Comparison of ENCODE assay signal across 1 cellular context in the genomic region with DNA sequence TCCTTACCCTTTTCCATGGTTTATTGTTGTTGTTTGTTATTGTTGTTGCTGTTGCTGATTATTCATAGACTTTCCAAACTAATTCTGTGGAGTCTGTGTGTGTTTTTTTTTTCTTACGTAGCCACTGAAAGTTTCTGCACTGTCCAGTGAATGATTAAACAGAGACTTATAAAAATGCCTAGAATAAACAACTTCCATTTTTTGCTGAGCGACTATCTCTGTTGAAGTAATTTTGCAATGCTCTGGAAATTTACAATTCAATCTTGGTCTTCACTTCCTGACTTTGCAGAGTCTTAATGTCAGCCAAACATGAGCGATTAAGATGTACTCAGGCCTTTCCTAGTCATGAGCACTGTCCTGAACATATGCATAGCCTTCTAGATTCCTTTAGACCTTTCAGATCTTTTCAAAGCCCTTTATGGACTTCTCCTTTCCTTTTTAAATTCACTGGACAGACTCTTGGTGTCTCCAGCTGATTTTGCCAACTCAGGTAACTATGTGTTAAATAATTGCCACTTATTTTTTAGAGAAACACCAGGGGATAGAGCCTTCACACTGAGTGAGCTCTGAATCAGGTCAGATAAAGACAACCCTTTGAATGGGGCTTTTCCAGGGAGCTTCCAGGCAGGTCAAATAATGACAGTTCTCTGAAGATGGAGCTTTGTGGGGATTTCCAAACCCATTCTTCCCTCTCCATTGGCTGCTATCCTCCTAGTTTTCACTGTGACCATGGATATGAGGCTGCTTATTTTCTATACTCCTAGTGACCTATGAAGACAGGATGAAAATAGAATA.
TF ChIP-seq lines count a peak whose summit lies in the region.

No MANE protein-coding gene starts in this region.

TF ChIP-seq in H1, 55 proteins besides CTCF, POLR2A, EP300 and RAD21 (continued from another document):
- TF ChIP-seq, protein P1, sequence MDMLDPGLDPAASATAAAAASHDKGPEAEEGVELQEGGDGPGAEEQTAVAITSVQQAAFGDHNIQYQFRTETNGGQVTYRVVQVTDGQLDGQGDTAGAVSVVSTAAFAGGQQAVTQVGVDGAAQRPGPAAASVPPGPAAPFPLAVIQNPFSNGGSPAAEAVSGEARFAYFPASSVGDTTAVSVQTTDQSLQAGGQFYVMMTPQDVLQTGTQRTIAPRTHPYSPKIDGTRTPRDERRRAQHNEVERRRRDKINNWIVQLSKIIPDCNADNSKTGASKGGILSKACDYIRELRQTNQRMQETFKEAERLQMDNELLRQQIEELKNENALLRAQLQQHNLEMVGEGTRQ (IDR thresholded peaks at IDR 0.05; ENCODE audit: low read length): no peak
- TF ChIP-seq SIN3A (conservative IDR thresholded peaks at IDR 0.05 in 1 of 2, IDR thresholded peaks at IDR 0.05 in 1 of 2; ENCODE audit: low read depth in 1 of 2, low read length in 2 of 2): no peak
- no peak for TF ChIP-seq JUND (IDR thresholded peaks at IDR 0.05; ENCODE audit: low read length)
- no peak for TF ChIP-seq FOSL1 (IDR thresholded peaks at IDR 0.05; ENCODE audit: insufficient read depth, low read depth, low read length)
- no peak for TF ChIP-seq SP1 (IDR thresholded peaks at IDR 0.05; ENCODE audit: low read depth, low read length)
- no peak for TF ChIP-seq CBX5 (IDR thresholded peaks at IDR 0.05; ENCODE audit: low read depth, low read length)
- no peak for TF ChIP-seq KDM4A (IDR thresholded peaks at IDR 0.05; ENCODE audit: low read depth, low read length, severe bottlenecking)
- no peak for TF ChIP-seq EGR1 (IDR thresholded peaks at IDR 0.05; ENCODE audit: borderline replicate concordance, low read depth, low read length)
- TF ChIP-seq RNF2 (IDR thresholded peaks at IDR 0.05; ENCODE audit: borderline replicate concordance, low read depth, low read length, missing control alignments, poor library complexity, severe bottlenecking): no peak
- no peak for TF ChIP-seq PHF8 (conservative IDR thresholded peaks at IDR 0.05; ENCODE audit: low read depth, low read length)
- no peak for TF ChIP-seq POU5F1 (IDR thresholded peaks at IDR 0.05; ENCODE audit: low read depth, low read length)
- no peak for TF ChIP-seq NRF1 (IDR thresholded peaks at IDR 0.05; ENCODE audit: low read depth, low read length)
- TF ChIP-seq POLR2AphosphoS5 (IDR thresholded peaks at IDR 0.05; ENCODE audit: low read depth, low read length): no peak
- TF ChIP-seq CHD7 (IDR thresholded peaks at IDR 0.05; ENCODE audit: insufficient replicate concordance, low read length): no peak
- no peak for TF ChIP-seq SIX5 (IDR thresholded peaks at IDR 0.05; ENCODE audit: low read depth, low read length)
TF ChIP-seq in H1: peak in this region for 0.
